In the genomic region with DNA sequence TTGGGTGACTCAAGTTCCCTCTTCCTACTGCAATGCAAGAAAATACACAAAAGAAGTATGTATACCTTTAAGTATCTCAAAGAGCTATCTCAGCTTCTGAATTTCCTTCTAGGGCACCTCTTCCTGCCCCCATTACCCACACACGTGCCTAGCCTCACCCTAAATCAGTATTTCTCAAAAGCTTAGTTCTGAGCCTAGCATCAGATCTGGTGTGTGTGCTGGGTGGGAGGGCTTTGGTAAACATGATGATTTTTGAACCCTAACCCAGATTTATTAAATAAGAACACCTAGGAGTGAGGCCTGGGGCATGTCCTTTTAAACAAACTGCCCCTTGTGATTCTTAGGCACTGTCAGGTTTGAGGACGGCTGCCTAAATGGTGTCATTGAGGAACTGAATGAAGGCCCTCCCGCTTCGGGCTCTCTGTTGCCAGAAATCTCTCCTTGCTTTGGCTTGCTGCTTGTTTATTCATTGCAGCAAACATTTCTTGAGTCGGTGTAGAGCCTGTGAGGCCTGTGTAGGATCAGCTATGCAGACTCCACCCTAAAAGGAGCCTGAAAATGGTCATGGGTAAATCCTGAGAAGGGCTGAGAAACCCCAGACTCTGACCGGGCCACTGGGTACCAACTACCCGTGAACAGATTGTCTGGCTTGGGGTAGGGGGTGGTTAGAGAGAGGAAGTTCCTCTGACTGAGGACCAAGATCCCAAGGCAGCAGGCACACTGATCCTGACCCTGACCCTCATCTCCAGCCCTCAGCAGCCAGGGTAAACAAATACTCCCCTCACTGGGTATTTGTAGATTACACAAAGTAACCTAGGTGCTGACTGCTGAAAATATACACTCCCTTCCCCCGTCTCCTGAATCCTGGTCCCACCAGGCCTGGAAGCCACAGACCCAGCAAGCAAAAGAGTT, we compare ENCODE assay signal across 1 cellular context.
TF ChIP-seq lines count a peak whose summit lies in the region.

No MANE protein-coding gene starts in this region.

TF ChIP-seq in HepG2, 621 proteins besides CTCF, POLR2A, EP300 and RAD21 (continued from another document and continues in another):
- no peak for TF ChIP-seq CEBPG (CRISPR knock-in tag; IDR thresholded peaks at IDR 0.05)
- TF ChIP-seq ZNF468 (CRISPR knock-in tag; IDR thresholded peaks at IDR 0.05): no peak
- no peak for TF ChIP-seq TFDP2 (CRISPR knock-in tag; IDR thresholded peaks at IDR 0.05)
- TF ChIP-seq ARID3A (IDR thresholded peaks at IDR 0.05; ENCODE audit: low read depth, low read length): no peak
- no peak for TF ChIP-seq ZNF777 (CRISPR knock-in tag; IDR thresholded peaks at IDR 0.05)
- TF ChIP-seq, protein P1, sequence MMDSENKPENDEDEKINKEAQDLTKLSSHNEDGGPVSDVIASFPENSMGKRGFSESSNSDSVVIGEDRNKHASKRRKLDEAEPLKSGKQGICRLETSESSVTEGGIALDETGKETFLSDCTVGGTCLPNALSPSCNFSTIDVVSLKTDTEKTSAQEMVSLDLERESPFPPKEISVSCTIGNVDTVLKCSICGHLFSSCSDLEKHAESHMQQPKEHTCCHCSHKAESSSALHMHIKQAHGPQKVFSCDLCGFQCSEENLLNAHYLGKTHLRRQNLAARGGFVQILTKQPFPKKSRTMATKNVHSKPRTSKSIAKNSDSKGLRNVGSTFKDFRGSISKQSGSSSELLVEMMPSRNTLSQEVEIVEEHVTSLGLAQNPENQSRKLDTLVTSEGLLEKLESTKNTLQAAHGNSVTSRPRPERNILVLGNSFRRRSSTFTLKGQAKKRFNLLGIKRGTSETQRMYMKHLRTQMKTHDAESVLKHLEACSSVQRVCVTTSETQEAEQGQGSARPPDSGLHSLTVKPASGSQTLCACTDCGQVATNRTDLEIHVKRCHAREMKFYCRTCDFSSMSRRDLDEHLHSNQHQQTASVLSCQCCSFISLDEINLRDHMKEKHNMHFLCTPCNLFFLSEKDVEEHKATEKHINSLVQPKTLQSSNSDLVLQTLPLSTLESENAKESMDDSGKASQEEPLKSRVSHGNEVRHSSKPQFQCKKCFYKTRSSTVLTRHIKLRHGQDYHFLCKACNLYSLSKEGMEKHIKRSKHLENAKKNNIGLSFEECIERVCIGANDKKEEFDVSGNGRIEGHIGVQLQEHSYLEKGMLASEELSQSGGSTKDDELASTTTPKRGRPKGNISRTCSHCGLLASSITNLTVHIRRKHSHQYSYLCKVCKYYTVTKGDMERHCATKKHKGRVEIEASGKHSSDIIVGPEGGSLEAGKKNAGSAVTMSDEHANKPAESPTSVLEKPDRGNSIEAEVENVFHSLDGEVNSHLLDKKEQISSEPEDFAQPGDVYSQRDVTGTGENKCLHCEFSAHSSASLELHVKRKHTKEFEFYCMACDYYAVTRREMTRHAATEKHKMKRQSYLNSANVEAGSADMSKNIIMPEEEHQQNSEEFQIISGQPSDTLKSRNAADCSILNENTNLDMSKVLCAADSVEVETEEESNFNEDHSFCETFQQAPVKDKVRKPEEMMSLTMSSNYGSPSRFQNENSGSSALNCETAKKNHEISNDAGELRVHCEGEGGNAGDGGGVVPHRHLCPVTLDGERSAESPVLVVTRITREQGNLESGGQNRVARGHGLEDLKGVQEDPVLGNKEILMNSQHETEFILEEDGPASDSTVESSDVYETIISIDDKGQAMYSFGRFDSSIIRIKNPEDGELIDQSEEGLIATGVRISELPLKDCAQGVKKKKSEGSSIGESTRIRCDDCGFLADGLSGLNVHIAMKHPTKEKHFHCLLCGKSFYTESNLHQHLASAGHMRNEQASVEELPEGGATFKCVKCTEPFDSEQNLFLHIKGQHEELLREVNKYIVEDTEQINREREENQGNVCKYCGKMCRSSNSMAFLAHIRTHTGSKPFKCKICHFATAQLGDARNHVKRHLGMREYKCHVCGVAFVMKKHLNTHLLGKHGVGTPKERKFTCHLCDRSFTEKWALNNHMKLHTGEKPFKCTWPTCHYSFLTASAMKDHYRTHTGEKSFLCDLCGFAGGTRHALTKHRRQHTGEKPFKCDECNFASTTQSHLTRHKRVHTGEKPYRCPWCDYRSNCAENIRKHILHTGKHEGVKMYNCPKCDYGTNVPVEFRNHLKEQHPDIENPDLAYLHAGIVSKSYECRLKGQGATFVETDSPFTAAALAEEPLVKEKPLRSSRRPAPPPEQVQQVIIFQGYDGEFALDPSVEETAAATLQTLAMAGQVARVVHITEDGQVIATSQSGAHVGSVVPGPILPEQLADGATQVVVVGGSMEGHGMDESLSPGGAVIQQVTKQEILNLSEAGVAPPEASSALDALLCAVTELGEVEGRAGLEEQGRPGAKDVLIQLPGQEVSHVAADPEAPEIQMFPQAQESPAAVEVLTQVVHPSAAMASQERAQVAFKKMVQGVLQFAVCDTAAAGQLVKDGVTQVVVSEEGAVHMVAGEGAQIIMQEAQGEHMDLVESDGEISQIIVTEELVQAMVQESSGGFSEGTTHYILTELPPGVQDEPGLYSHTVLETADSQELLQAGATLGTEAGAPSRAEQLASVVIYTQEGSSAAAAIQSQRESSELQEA (CRISPR knock-in tag; IDR thresholded peaks at IDR 0.05; ENCODE audit: not compliant biosample characterization): no peak
- TF ChIP-seq DR1 (CRISPR knock-in tag; IDR thresholded peaks at IDR 0.05): no peak
- 0 out of 2 replicates have a peak, but pooled peaks have one; percentile 57 for TF ChIP-seq FOXO1 (CRISPR knock-in tag; IDR thresholded peaks at IDR 0.05)
- no peak for TF ChIP-seq LCORL (IDR thresholded peaks at IDR 0.05)
- no peak; the same call in 1 of the 2 replicates for TF ChIP-seq LCORL (CRISPR knock-in tag; IDR thresholded peaks at IDR 0.05)
- no peak for TF ChIP-seq ZBTB21 (CRISPR knock-in tag; IDR thresholded peaks at IDR 0.05)
- no peak for TF ChIP-seq GZF1 (CRISPR knock-in tag; IDR thresholded peaks at IDR 0.05)
- no peak for TF ChIP-seq ZBTB3 (CRISPR knock-in tag; IDR thresholded peaks at IDR 0.05; ENCODE audit: borderline replicate concordance, low read depth)
- no peak for TF ChIP-seq ZNF660 (CRISPR knock-in tag; IDR thresholded peaks at IDR 0.05; ENCODE audit: borderline replicate concordance, low read depth)
- no peak for TF ChIP-seq HOXA7 (CRISPR knock-in tag; IDR thresholded peaks at IDR 0.05)
- no peak for TF ChIP-seq ZNF562 (CRISPR knock-in tag; IDR thresholded peaks at IDR 0.05; ENCODE audit: borderline replicate concordance)
- TF ChIP-seq, protein P2, sequence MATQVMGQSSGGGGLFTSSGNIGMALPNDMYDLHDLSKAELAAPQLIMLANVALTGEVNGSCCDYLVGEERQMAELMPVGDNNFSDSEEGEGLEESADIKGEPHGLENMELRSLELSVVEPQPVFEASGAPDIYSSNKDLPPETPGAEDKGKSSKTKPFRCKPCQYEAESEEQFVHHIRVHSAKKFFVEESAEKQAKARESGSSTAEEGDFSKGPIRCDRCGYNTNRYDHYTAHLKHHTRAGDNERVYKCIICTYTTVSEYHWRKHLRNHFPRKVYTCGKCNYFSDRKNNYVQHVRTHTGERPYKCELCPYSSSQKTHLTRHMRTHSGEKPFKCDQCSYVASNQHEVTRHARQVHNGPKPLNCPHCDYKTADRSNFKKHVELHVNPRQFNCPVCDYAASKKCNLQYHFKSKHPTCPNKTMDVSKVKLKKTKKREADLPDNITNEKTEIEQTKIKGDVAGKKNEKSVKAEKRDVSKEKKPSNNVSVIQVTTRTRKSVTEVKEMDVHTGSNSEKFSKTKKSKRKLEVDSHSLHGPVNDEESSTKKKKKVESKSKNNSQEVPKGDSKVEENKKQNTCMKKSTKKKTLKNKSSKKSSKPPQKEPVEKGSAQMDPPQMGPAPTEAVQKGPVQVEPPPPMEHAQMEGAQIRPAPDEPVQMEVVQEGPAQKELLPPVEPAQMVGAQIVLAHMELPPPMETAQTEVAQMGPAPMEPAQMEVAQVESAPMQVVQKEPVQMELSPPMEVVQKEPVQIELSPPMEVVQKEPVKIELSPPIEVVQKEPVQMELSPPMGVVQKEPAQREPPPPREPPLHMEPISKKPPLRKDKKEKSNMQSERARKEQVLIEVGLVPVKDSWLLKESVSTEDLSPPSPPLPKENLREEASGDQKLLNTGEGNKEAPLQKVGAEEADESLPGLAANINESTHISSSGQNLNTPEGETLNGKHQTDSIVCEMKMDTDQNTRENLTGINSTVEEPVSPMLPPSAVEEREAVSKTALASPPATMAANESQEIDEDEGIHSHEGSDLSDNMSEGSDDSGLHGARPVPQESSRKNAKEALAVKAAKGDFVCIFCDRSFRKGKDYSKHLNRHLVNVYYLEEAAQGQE (IDR thresholded peaks at IDR 0.05; ENCODE audit: borderline replicate concordance in 1 of 2, low read depth in 1 of 2, low read length in 2 of 2): no peak
- no peak for TF ChIP-seq ZNF30 (CRISPR knock-in tag; IDR thresholded peaks at IDR 0.05)
- TF ChIP-seq, protein P3, sequence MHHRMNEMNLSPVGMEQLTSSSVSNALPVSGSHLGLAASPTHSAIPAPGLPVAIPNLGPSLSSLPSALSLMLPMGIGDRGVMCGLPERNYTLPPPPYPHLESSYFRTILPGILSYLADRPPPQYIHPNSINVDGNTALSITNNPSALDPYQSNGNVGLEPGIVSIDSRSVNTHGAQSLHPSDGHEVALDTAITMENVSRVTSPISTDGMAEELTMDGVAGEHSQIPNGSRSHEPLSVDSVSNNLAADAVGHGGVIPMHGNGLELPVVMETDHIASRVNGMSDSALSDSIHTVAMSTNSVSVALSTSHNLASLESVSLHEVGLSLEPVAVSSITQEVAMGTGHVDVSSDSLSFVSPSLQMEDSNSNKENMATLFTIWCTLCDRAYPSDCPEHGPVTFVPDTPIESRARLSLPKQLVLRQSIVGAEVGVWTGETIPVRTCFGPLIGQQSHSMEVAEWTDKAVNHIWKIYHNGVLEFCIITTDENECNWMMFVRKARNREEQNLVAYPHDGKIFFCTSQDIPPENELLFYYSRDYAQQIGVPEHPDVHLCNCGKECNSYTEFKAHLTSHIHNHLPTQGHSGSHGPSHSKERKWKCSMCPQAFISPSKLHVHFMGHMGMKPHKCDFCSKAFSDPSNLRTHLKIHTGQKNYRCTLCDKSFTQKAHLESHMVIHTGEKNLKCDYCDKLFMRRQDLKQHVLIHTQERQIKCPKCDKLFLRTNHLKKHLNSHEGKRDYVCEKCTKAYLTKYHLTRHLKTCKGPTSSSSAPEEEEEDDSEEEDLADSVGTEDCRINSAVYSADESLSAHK (CRISPR knock-in tag; IDR thresholded peaks at IDR 0.05; ENCODE audit: borderline replicate concordance): no peak
- no peak for TF ChIP-seq ZSCAN22 (CRISPR knock-in tag; IDR thresholded peaks at IDR 0.05)
- no peak for TF ChIP-seq SMAD1 (CRISPR knock-in tag; IDR thresholded peaks at IDR 0.05; ENCODE audit: borderline replicate concordance, low read depth)
- no peak for TF ChIP-seq HDAC6 (IDR thresholded peaks at IDR 0.05; ENCODE audit: low read depth, low read length)
- TF ChIP-seq NPAS2 (CRISPR knock-in tag; IDR thresholded peaks at IDR 0.05; ENCODE audit: borderline replicate concordance): no peak
- no peak for TF ChIP-seq MTERF4 (CRISPR knock-in tag; IDR thresholded peaks at IDR 0.05)
- TF ChIP-seq, protein P4, sequence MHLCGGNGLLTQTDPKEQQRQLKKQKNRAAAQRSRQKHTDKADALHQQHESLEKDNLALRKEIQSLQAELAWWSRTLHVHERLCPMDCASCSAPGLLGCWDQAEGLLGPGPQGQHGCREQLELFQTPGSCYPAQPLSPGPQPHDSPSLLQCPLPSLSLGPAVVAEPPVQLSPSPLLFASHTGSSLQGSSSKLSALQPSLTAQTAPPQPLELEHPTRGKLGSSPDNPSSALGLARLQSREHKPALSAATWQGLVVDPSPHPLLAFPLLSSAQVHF (CRISPR knock-in tag; IDR thresholded peaks at IDR 0.05): no peak
- TF ChIP-seq, protein P5, sequence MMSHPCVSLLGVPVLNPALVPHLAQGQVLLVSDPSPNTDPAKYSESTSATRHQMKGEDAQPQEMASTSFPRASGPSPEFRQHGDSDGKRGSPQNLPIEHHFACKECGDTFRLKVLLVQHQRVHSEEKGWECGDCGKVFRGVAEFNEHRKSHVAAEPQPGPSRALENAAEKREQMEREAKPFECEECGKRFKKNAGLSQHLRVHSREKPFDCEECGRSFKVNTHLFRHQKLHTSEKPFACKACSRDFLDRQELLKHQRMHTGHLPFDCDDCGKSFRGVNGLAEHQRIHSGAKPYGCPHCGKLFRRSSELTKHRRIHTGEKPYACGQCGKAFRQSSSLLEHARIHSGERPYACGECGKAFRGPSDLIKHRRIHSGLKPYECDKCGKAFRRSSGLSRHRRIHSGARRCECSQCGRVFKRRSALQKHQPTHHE (CRISPR knock-in tag; IDR thresholded peaks at IDR 0.05; ENCODE audit: borderline replicate concordance): no peak
- no peak for TF ChIP-seq DNMT3B (CRISPR knock-in tag; conservative IDR thresholded peaks at IDR 0.05)
- 0 out of 2 replicates have a peak, but pooled peaks have one; percentile 12 for TF ChIP-seq PPARG (CRISPR knock-in tag; conservative IDR thresholded peaks at IDR 0.05)
